In genomic region chr2:16559263-16559662, GRCh38 we compare ENCODE assay signal across 24 cellular contexts.
"Had no signal": no experiment of that assay in that cellular context is flagged by ENCODE, and none has a peak within 500 bp of the region (broad histone marks: within the 10 kb centered on the region; RNA-seq: fewer than 3 reads in every experiment).

No MANE protein-coding gene starts in this region.

- H3K4me3 ChIP-seq: ascending aorta, esophagus squamous epithelium, SK-N-MC, smooth muscle cell, suprapubic skin, tibial nerve had no signal

- H3K27ac ChIP-seq: ascending aorta, epithelial cell of prostate, esophagus squamous epithelium, SK-N-MC, suprapubic skin, tibial nerve, VCaP had no signal

- H3K9me3 ChIP-seq: ascending aorta, esophagus squamous epithelium, suprapubic skin, tibial nerve had no signal

- H3K4me1 ChIP-seq: ascending aorta, esophagus squamous epithelium, suprapubic skin, tibial nerve had no signal

- DNase-seq: activated CD4-positive, alpha-beta T cell treated with anti-CD3 and anti-CD28 coated beads for 48 hours; activated CD4-positive, alpha-beta T cell treated with anti-CD3 and anti-CD28 coated beads, Interleukin-2, amount 50 U/mL, for 48 hours; activated CD8-positive, alpha-beta memory T cell treated with anti-CD3 and anti-CD28 coated beads for 24 hours; activated effector memory CD4-positive, alpha-beta T cell treated with anti-CD3 and anti-CD28 coated beads, Interleukin-2, amount 50 U/mL, for 16 hours; activated naive CD4-positive, alpha-beta T cell treated with anti-CD3 and anti-CD28 coated beads for 36 hours; activated naive CD8-positive, alpha-beta T cell treated with anti-CD3 and anti-CD28 coated beads, Interleukin-2, amount 10 ng/mL, durations not matched to agents 7 days and 5 days; dermis blood vessel endothelial cell; effector CD4-positive, alpha-beta T cell; esophagus squamous epithelium; foreskin fibroblast; mammary epithelial cell; midbrain; naive thymus-derived CD8-positive, alpha-beta T cell; occipital lobe; stimulated activated CD4-positive, alpha-beta T cell treated with anti-CD3 and anti-CD28 coated beads, Interleukin-15, amount 100 ng/mL, for 24 hours; stimulated activated CD4-positive, alpha-beta T cell treated with anti-CD3 and anti-CD28 coated beads, Interleukin-2, amount 100 ng/mL, for 24 hours; stimulated activated naive CD4-positive, alpha-beta T cell had no signal

- ATAC-seq: naive thymus-derived CD8-positive, alpha-beta T cell had no signal

- H3K27me3 ChIP-seq: ascending aorta, esophagus squamous epithelium, suprapubic skin, tibial nerve had no signal
